In the genomic region with DNA sequence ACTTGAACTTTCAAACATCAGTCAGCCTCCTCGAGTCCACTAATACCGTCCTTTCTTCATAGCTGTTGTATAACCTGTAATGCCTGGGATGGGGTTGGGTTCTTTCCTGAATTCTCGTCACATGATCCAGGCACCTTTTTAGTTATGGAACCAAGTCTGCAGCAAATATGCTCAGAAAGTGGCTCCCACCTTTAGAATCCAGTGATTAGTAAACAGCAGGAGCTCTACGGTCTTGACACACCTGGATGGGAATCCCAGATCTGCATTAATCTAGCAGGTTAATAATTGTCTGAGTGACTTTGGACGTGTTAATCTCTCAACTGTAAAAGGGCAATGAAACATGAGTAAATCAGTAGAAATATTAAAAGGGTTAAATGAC, we compare ENCODE assay signal across 8 cellular contexts. TPM values are rescaled to one million over a fixed set of nuclear protein-coding genes. Genes with fewer than 3 reads are reported as not detected.
DNase-seq lines count a peak whose midpoint lies in the region; ATAC-seq and TF ChIP-seq lines count a peak whose summit lies in the region.

No MANE protein-coding gene starts in this region.

- H3K36me3 ChIP-seq in GM06990 (ENCODE audit: control insufficient read depth, insufficient read depth, low read length) (no peaks in the 10 kb centered on the region), OCI-LY1 (ENCODE audit: insufficient read depth, low read length) (no peaks in the 10 kb centered on the region)

- H3K27me3 Mint-ChIP-seq in progenitor cell of endocrine pancreas: peaks cover 5% of the 10 kb centered on the region

- H3K79me2 ChIP-seq in OCI-LY1 (ENCODE audit: insufficient read depth, low read length): peaks cover 13% of the 10 kb centered on the region

- peaks cover 7% of the 10 kb centered on the region for H3K4me1 Mint-ChIP-seq in progenitor cell of endocrine pancreas (ENCODE audit: low read depth)

- H3K27me3 ChIP-seq in GM06990 (replicated peaks; ENCODE audit: control insufficient read depth, insufficient read depth, low read length): no peaks in the 10 kb centered on the region
- no peaks in the 10 kb centered on the region for H3K27me3 ChIP-seq in OCI-LY1 (ENCODE audit: insufficient read depth, low read length)

- ATAC-seq in GM18870 (IDR thresholded peaks at IDR 0.05; ENCODE audit: unreplicated experiment): no peak

- no peaks in the 10 kb centered on the region for H4K20me1 ChIP-seq in OCI-LY1 (ENCODE audit: insufficient read depth, low read length)

- peaks cover 19% of the 10 kb centered on the region for H3K4me1 ChIP-seq in OCI-LY1 (ENCODE audit: insufficient read depth, low read length, severe bottlenecking)

- H3F3A ChIP-seq in OCI-LY1 (ENCODE audit: insufficient read depth, low read length): no peaks in the 10 kb centered on the region

- no peaks in the 10 kb centered on the region for H3K9me2 ChIP-seq in OCI-LY1 (ENCODE audit: low read depth, low read length)

- no peaks in the 10 kb centered on the region for H3K9me3 Mint-ChIP-seq in progenitor cell of endocrine pancreas (ENCODE audit: low read depth)

- TF ChIP-seq CTCF in GM06990 (IDR thresholded peaks at IDR 0.05; ENCODE audit: insufficient read depth, low read length, poor library complexity, severe bottlenecking): no peak
- no peak for TF ChIP-seq CTCF in OCI-LY1 (IDR thresholded peaks at IDR 0.05; ENCODE audit: low read length)
- TF ChIP-seq CTCF in progenitor cell of endocrine pancreas (IDR thresholded peaks at IDR 0.05; ENCODE audit: unreplicated experiment): no peak

- H3K9me3 ChIP-seq in OCI-LY1 (ENCODE audit: low read length): no peaks in the 10 kb centered on the region

- peak overlapping the region; percentile 64 for H3K9ac ChIP-seq in OCI-LY1 (ENCODE audit: low read length)

- peak overlapping the region; percentile 77 for H3K4me3 Mint-ChIP-seq in progenitor cell of endocrine pancreas (ENCODE audit: low read depth)

- H3K4me2 ChIP-seq in OCI-LY1 (ENCODE audit: low read length): peak overlapping the region; percentile 86

- peak overlapping the region; percentile 62 for H3K27ac Mint-ChIP-seq in progenitor cell of endocrine pancreas

- H2AFZ ChIP-seq in OCI-LY1 (ENCODE audit: low read length): peak overlapping the region; percentile 40; the same call in 1 of the 2 replicates

- no peaks in the 10 kb centered on the region for H3K36me3 Mint-ChIP-seq in progenitor cell of endocrine pancreas (ENCODE audit: insufficient read depth)

- DNase-seq in GM06990 (ENCODE audit: extremely low read depth, insufficient read length): no peak
- no peak for DNase-seq in epithelial cell of prostate (ENCODE audit: low read depth, low spot score)
- DNase-seq in progenitor cell of endocrine pancreas (ENCODE audit: low spot score, unreplicated experiment): no peak
- no peak for DNase-seq in foreskin melanocyte
- DNase-seq in SK-N-DZ (ENCODE audit: low spot score): no peak
- no peak for DNase-seq in NOMO-1 treated with dmso at 0.1 percent for 144 hours (lab: John Stamatoyannopoulos, UW; ENCODE audit: unreplicated experiment)

- H3K4me3 ChIP-seq in GM06990 (replicated peaks; ENCODE audit: low read depth, low read length): peak overlapping the region; percentile 63; the same call in 1 of the 2 replicates
- H3K4me3 ChIP-seq in OCI-LY1 (ENCODE audit: low read depth, low read length, poor library complexity, severe bottlenecking): peak overlapping the region; percentile 61

- no peak overlapping the region for H3K27ac ChIP-seq in OCI-LY1 (ENCODE audit: low read depth, low read length, poor library complexity, severe bottlenecking)
- peak overlapping the region; percentile 88 for H3K27ac ChIP-seq in epithelial cell of prostate

RNA-seq across cellular contexts. Expression of a gene that starts 0.7 kb away (rescaled TPM):
- total RNA-seq in progenitor cell of endocrine pancreas: 8.9 and 9.1 TPM in 2 replicates
- polyA plus RNA-seq in SK-N-DZ (2014; cell fraction: cytosol; rRNA removed): 8.2 and 11.6 TPM in 2 replicates
- polyA plus RNA-seq in SK-N-DZ (2014; cell fraction: nucleus; rRNA removed): 7.9 and 10.0 TPM in 2 replicates

RNA-seq across cellular contexts. Expression of a gene that starts 22.4 kb away (rescaled TPM):
- total RNA-seq in progenitor cell of endocrine pancreas: 18.3 and 18.4 TPM in 2 replicates
- polyA plus RNA-seq in SK-N-DZ (2014; cell fraction: cytosol; rRNA removed): 5.7 and 13.0 TPM in 2 replicates
- 77.5 and 88.7 TPM in 2 replicates for polyA plus RNA-seq in SK-N-DZ (2014; cell fraction: nucleus; rRNA removed)

RNA-seq across cellular contexts. Expression of a gene that starts 48.4 kb away (rescaled TPM):
- total RNA-seq in progenitor cell of endocrine pancreas: 0.96 and 1.3 TPM in 2 replicates
- 22.8 and 24.6 TPM in 2 replicates for polyA plus RNA-seq in SK-N-DZ (2014; cell fraction: cytosol; rRNA removed)
- 14.5 and 16.7 TPM in 2 replicates for polyA plus RNA-seq in SK-N-DZ (2014; cell fraction: nucleus; rRNA removed)
